34 cellular contexts compared by ENCODE assay signal in genomic region chr2:127537644-127538043, GRCh38. TPM values are rescaled to one million over a fixed set of nuclear protein-coding genes. Genes with fewer than 3 reads are reported as not detected.
"Had no signal": no experiment of that assay in that cellular context is flagged by ENCODE, and none has a peak within 500 bp of the region (broad histone marks: within the 10 kb centered on the region; RNA-seq: fewer than 3 reads in every experiment).

No MANE protein-coding gene starts in this region.

- ATAC-seq: activated CD4-positive, alpha-beta T cell treated with anti-CD3 and anti-CD28 coated beads for 36 hours; activated CD8-positive, alpha-beta memory T cell treated with anti-CD3 and anti-CD28 coated beads, Interleukin-2, amount 10 ng/mL, durations not matched to agents 7 days and 5 days; activated CD8-positive, alpha-beta T cell treated with anti-CD3 and anti-CD28 coated beads, Interleukin-2, amount 10 ng/mL, durations not matched to agents 7 days and 5 days; activated naive CD4-positive, alpha-beta T cell treated with anti-CD3 and anti-CD28 coated beads, Interleukin-2, amount 50 U/mL, for 72 hours; effector memory CD8-positive, alpha-beta T cell; gastroesophageal sphincter; T-helper 17 cell had no signal

- H3K4me3 Mint-ChIP-seq: activated CD4-positive, alpha-beta memory T cell treated with anti-CD3 and anti-CD28 coated beads for 36 hours; activated CD4-positive, alpha-beta T cell treated with anti-CD3 and anti-CD28 coated beads for 36 hours; activated CD4-positive, alpha-beta T cell treated with anti-CD3 and anti-CD28 coated beads, Interleukin-2, amount 10 ng/mL, durations not matched to agents 24 days and 14 days; activated CD8-positive, alpha-beta memory T cell treated with anti-CD3 and anti-CD28 coated beads, Interleukin-2, amount 10 ng/mL, durations not matched to agents 7 days and 5 days; activated CD8-positive, alpha-beta T cell treated with anti-CD3 and anti-CD28 coated beads, Interleukin-2, amount 10 ng/mL, durations not matched to agents 7 days and 5 days; activated naive CD4-positive, alpha-beta T cell treated with anti-CD3 and anti-CD28 coated beads, Interleukin-2, amount 10 ng/mL, durations not matched to agents 7 days and 5 days; activated naive CD8-positive, alpha-beta T cell treated with anti-CD3 and anti-CD28 coated beads, Interleukin-2, amount 10 ng/mL, durations not matched to agents 7 days and 5 days; central memory CD8-positive, alpha-beta T cell; dendritic cell treated with granulocyte-macrophage colony-stimulating factor and Interleukin-4, amounts not matched to agents 40 ng/mL and 50 ng/mL, for 4 days; effector memory CD8-positive, alpha-beta T cell; T-helper 17 cell; T-helper 2 cell treated with Interferon-gamma antibody and Interleukin-4, amounts not matched to agents 5 μg/mL and 100 μg/mL, for 36 hours had no signal

- H3K9me3 Mint-ChIP-seq: activated CD4-positive, alpha-beta memory T cell treated with anti-CD3 and anti-CD28 coated beads for 36 hours; activated CD4-positive, alpha-beta T cell treated with anti-CD3 and anti-CD28 coated beads, Interleukin-2, amount 10 ng/mL, durations not matched to agents 24 days and 14 days; activated naive CD4-positive, alpha-beta T cell treated with anti-CD3 and anti-CD28 coated beads, Interleukin-2, amount 10 ng/mL, durations not matched to agents 7 days and 5 days; activated naive CD4-positive, alpha-beta T cell treated with anti-CD3 and anti-CD28 coated beads, Interleukin-2, amount 50 U/mL, for 72 hours; activated naive CD8-positive, alpha-beta T cell treated with anti-CD3 and anti-CD28 coated beads, Interleukin-2, amount 10 ng/mL, durations not matched to agents 7 days and 5 days; central memory CD8-positive, alpha-beta T cell; dendritic cell treated with granulocyte-macrophage colony-stimulating factor and Interleukin-4, amounts not matched to agents 40 ng/mL and 50 ng/mL, for 4 days; effector memory CD8-positive, alpha-beta T cell; T-helper 2 cell treated with Interferon-gamma antibody and Interleukin-4, amounts not matched to agents 5 μg/mL and 100 μg/mL, for 36 hours had no signal

- H3K36me3 Mint-ChIP-seq: activated CD4-positive, alpha-beta memory T cell treated with anti-CD3 and anti-CD28 coated beads for 36 hours; activated CD8-positive, alpha-beta memory T cell treated with anti-CD3 and anti-CD28 coated beads, Interleukin-2, amount 10 ng/mL, durations not matched to agents 7 days and 5 days; activated naive CD4-positive, alpha-beta T cell treated with anti-CD3 and anti-CD28 coated beads, Interleukin-2, amount 10 ng/mL, durations not matched to agents 7 days and 5 days; activated naive CD4-positive, alpha-beta T cell treated with anti-CD3 and anti-CD28 coated beads, Interleukin-2, amount 50 U/mL, for 72 hours; activated naive CD8-positive, alpha-beta T cell treated with anti-CD3 and anti-CD28 coated beads, Interleukin-2, amount 10 ng/mL, durations not matched to agents 7 days and 5 days; brain had no signal

- H3K36me3 ChIP-seq: ascending aorta, breast epithelium, cardiac muscle cell, esophagus squamous epithelium, gastroesophageal sphincter, WERI-Rb-1 had no signal

- H3K27me3 ChIP-seq: ascending aorta, breast epithelium had no signal

- H3K27ac ChIP-seq: ascending aorta, breast epithelium, cardiac muscle cell, coronary artery, dorsolateral prefrontal cortex, esophagus squamous epithelium, gastroesophageal sphincter, WERI-Rb-1 had no signal

- H3K4me1 Mint-ChIP-seq: activated CD4-positive, alpha-beta T cell treated with anti-CD3 and anti-CD28 coated beads for 36 hours; activated CD4-positive, alpha-beta T cell treated with anti-CD3 and anti-CD28 coated beads, Interleukin-2, amount 10 ng/mL, durations not matched to agents 24 days and 14 days; activated CD8-positive, alpha-beta memory T cell treated with anti-CD3 and anti-CD28 coated beads, Interleukin-2, amount 10 ng/mL, durations not matched to agents 7 days and 5 days; activated naive CD4-positive, alpha-beta T cell treated with anti-CD3 and anti-CD28 coated beads, Interleukin-2, amount 10 ng/mL, durations not matched to agents 7 days and 5 days; brain; central memory CD8-positive, alpha-beta T cell; T-helper 17 cell had no signal

- H3K4me1 ChIP-seq: breast epithelium, esophagus squamous epithelium, gastroesophageal sphincter had no signal

- H3K27ac Mint-ChIP-seq: activated CD4-positive, alpha-beta memory T cell treated with anti-CD3 and anti-CD28 coated beads for 36 hours; activated CD4-positive, alpha-beta T cell treated with anti-CD3 and anti-CD28 coated beads for 36 hours; activated CD4-positive, alpha-beta T cell treated with anti-CD3 and anti-CD28 coated beads, Interleukin-2, amount 10 ng/mL, durations not matched to agents 24 days and 14 days; activated CD8-positive, alpha-beta memory T cell treated with anti-CD3 and anti-CD28 coated beads, Interleukin-2, amount 10 ng/mL, durations not matched to agents 7 days and 5 days; activated CD8-positive, alpha-beta T cell treated with anti-CD3 and anti-CD28 coated beads, Interleukin-2, amount 10 ng/mL, durations not matched to agents 7 days and 5 days; activated naive CD4-positive, alpha-beta T cell treated with anti-CD3 and anti-CD28 coated beads, Interleukin-2, amount 10 ng/mL, durations not matched to agents 7 days and 5 days; activated naive CD4-positive, alpha-beta T cell treated with anti-CD3 and anti-CD28 coated beads, Interleukin-2, amount 50 U/mL, for 72 hours; activated naive CD8-positive, alpha-beta T cell treated with anti-CD3 and anti-CD28 coated beads, Interleukin-2, amount 10 ng/mL, durations not matched to agents 7 days and 5 days; dendritic cell treated with granulocyte-macrophage colony-stimulating factor and Interleukin-4, amounts not matched to agents 40 ng/mL and 50 ng/mL, for 4 days; T-helper 17 cell; T-helper 2 cell treated with Interferon-gamma antibody and Interleukin-4, amounts not matched to agents 5 μg/mL and 100 μg/mL, for 36 hours had no signal

- DNase-seq: activated CD4-positive, alpha-beta memory T cell treated with anti-CD3 and anti-CD28 coated beads for 36 hours; activated CD4-positive, alpha-beta T cell treated with anti-CD3 and anti-CD28 coated beads for 36 hours; activated CD4-positive, alpha-beta T cell treated with anti-CD3 and anti-CD28 coated beads, Interleukin-2, amount 10 ng/mL, durations not matched to agents 24 days and 14 days; activated CD4-positive, CD25-positive, alpha-beta regulatory T cell; activated CD4-positive, CD25-positive, alpha-beta regulatory T cell treated with anti-CD3 and anti-CD28 coated beads, Interleukin-2, amount 50 U/mL, for 72 hours; activated CD8-positive, alpha-beta memory T cell treated with anti-CD3 and anti-CD28 coated beads, Interleukin-2, amount 10 ng/mL, durations not matched to agents 7 days and 5 days; activated CD8-positive, alpha-beta memory T cell treated with anti-CD3 and anti-CD28 coated beads, Interleukin-2, amount 50 U/mL, for 4 hours; activated CD8-positive, alpha-beta T cell treated with anti-CD3 and anti-CD28 coated beads, Interleukin-2, amount 10 ng/mL, durations not matched to agents 7 days and 5 days; activated gamma-delta T cell; activated naive CD4-positive, alpha-beta T cell; activated naive CD4-positive, alpha-beta T cell treated with anti-CD3 and anti-CD28 coated beads, Interleukin-2, amount 10 ng/mL, durations not matched to agents 7 days and 5 days; activated naive CD8-positive, alpha-beta T cell treated with anti-CD3 and anti-CD28 coated beads, Interleukin-2, amount 10 ng/mL, durations not matched to agents 7 days and 5 days; activated T-cell treated with anti-CD3 and anti-CD28 coated beads, Interleukin-2, amount 50 U/mL, for 1 hour; activated T-cell treated with anti-CD3 and anti-CD28 coated beads, Interleukin-2, amount 50 U/mL, for 48 hours; dorsolateral prefrontal cortex; effector CD4-positive, alpha-beta T cell; effector memory CD8-positive, alpha-beta T cell; erythroblast; esophagus squamous epithelium; T-helper 1 cell; T-helper 17 cell; T1000; WERI-Rb-1 had no signal

- H3K4me3 ChIP-seq: ascending aorta, breast epithelium, cardiac muscle cell, coronary artery, dorsolateral prefrontal cortex, esophagus squamous epithelium, gastroesophageal sphincter had no signal

- H3K9me3 ChIP-seq: ascending aorta, breast epithelium, esophagus squamous epithelium, gastroesophageal sphincter had no signal

- H3K27me3 Mint-ChIP-seq: activated CD4-positive, alpha-beta T cell treated with anti-CD3 and anti-CD28 coated beads for 36 hours had no signal

RNA-seq across cellular contexts. Expression of gene MYO7B, which starts 2.2 kb away (rescaled TPM):
- polyA plus RNA-seq: fibroblast of lung had no signal
